In the genomic region with DNA sequence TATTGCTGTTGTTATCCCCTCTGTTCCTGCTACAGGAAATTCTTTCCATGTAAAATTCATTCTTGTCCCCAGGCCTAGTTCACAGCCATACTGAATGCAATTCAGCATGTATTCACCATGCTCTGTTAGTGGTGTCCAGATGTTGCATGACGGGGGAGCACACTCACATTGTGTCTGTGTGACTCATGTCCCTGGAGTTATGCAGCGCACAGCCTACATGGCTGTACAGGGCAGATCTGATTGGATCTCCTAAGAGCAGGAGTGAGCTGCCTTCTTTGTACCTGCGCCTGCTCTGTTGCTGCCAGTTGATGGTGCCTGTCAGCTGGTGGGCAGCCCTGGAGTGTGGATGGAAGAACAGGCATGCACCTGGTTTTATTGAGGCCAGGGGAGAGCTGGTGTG, we compare ENCODE assay signal across 15 cellular contexts. TPM values are rescaled to one million over a fixed set of nuclear protein-coding genes. Genes with fewer than 3 reads are reported as not detected.
DNase-seq lines count a peak whose midpoint lies in the region; ATAC-seq and TF ChIP-seq lines count a peak whose summit lies in the region.
"Had no signal": no experiment of that assay in that cellular context is flagged by ENCODE, and none has a peak within 500 bp of the region (broad histone marks: within the 10 kb centered on the region; RNA-seq: fewer than 3 reads in every experiment).

No MANE protein-coding gene starts in this region.

- H2AFZ ChIP-seq in PC-3 (ENCODE audit: low read length), result no peak overlapping the region

- H3K4me2 ChIP-seq in PC-3 (ENCODE audit: low read length), result no peak overlapping the region

- no peaks in the 10 kb centered on the region for H3K9me2 ChIP-seq in PC-3 (replicated peaks; ENCODE audit: low read length)

- H3K36me3 ChIP-seq in PC-3 (ENCODE audit: low read depth, low read length) (no peaks in the 10 kb centered on the region), aorta (ENCODE audit: control insufficient read depth in 1 of 2, insufficient read depth in 2 of 2, low read length in 1 of 2) (peaks cover 0 to 3% of the 10 kb centered on the region in 2 donors)

- no peaks in the 10 kb centered on the region for H3K79me2 ChIP-seq in PC-3 (ENCODE audit: low read length)

- no TSS peak for BruUV-seq in PC-3 (replicated peaks; lab: Mats Ljungman, UMichigan)

- intact Hi-C loops in PC-3 (cut with micrococcal nuclease) (no loop called here), aorta (cut with DNase I) (no loop called here)

- H3K27ac ChIP-seq in PC-3 (ENCODE audit: low read length) (no peak overlapping the region), aorta (ENCODE audit: low read depth in 1 of 2, low read length in 2 of 2) (no peak overlapping the region)
- H3K27ac ChIP-seq: suprapubic skin had no signal

- H3K4me1 ChIP-seq in PC-3 (ENCODE audit: insufficient read depth, low read length) (no peaks in the 10 kb centered on the region), aorta (ENCODE audit: control insufficient read depth in 1 of 2, insufficient read depth in 2 of 2, low read length in 2 of 2) (no peaks in the 10 kb centered on the region)
- H3K4me1 ChIP-seq: suprapubic skin had no signal

- H3K27ac Mint-ChIP-seq in nephron progenitor cell, result no peak overlapping the region
- H3K27ac Mint-ChIP-seq: natural killer cell had no signal

- H3K9me3 ChIP-seq in PC-3 (ENCODE audit: low read length) (no peaks in the 10 kb centered on the region), aorta (ENCODE audit: control insufficient read depth, low read length) (no peaks in the 10 kb centered on the region)
- H3K9me3 ChIP-seq: suprapubic skin had no signal

- no peaks in the 10 kb centered on the region for H3K27me3 ChIP-seq in PC-3 (ENCODE audit: low read length)
- H3K27me3 ChIP-seq in aorta (ENCODE audit: control insufficient read depth in 1 of 2, insufficient read depth in 2 of 2, low read length in 1 of 2), result no peaks in the 10 kb centered on the region
- H3K27me3 ChIP-seq: suprapubic skin had no signal

- H3K9me3 Mint-ChIP-seq in nephron progenitor cell, result no peaks in the 10 kb centered on the region
- H3K9me3 Mint-ChIP-seq: natural killer cell had no signal

- H3K4me3 Mint-ChIP-seq in nephron progenitor cell, result no peak overlapping the region
- H3K4me3 Mint-ChIP-seq: brain, natural killer cell had no signal

- no peak for TF ChIP-seq CTCF in PC-3 (conservative IDR thresholded peaks at IDR 0.05; ENCODE audit: low read depth, low read length)
- no peak for TF ChIP-seq CTCF in nephron progenitor cell (IDR thresholded peaks at IDR 0.05)

- CTCF ChIA-PET in PC-3 (lab: Charles Lee), result no interaction called here

- H3K36me3 Mint-ChIP-seq in nephron progenitor cell (ENCODE audit: low read depth), result no peaks in the 10 kb centered on the region
- H3K36me3 Mint-ChIP-seq: brain, natural killer cell had no signal

- POLR2A ChIA-PET in PC-3 (lab: Charles Lee; ENCODE audit: unreplicated experiment), result no interaction called here

- peaks cover 24% of the 10 kb centered on the region for H3K27me3 Mint-ChIP-seq in nephron progenitor cell (ENCODE audit: low read depth, poor library complexity)

- no peaks in the 10 kb centered on the region for H4K20me1 ChIP-seq in PC-3 (ENCODE audit: low read length)

- H3K4me1 Mint-ChIP-seq in nephron progenitor cell, result no peaks in the 10 kb centered on the region

- WGBS in aorta, 2 donors, result 88 to 89% methylated on average over 3 of the region's 3 CpGs

- no peaks in the 10 kb centered on the region for H3F3A ChIP-seq in PC-3 (ENCODE audit: low read length, unreplicated experiment)

- H3K4me3 ChIP-seq in PC-3 (ENCODE audit: low read length) (no peak overlapping the region), aorta (ENCODE audit: low read length in 2 of 2) (no peak overlapping the region)
- H3K4me3 ChIP-seq: suprapubic skin had no signal

- peak; percentile 45 for ATAC-seq in PC-3
- ATAC-seq in aorta (ENCODE audit: low FRiP score), result no peak
- ATAC-seq: activated CD4-positive, CD25-positive, alpha-beta regulatory T cell treated with anti-CD3 and anti-CD28 coated beads, Interleukin-2, amount 50 U/mL, for 24 hours had no signal

- H3K9ac ChIP-seq in PC-3 (ENCODE audit: low read length), result no peak overlapping the region

- DNase-seq in DMS 273 treated with DMSO at 0.1 percent for 48 hours (lab: John Stamatoyannopoulos, UW), result peak; percentile 8
- DNase-seq in PC-3, result peak; percentile 42
- DNase-seq in dedifferentiated amniotic fluid mesenchymal stem cell (ENCODE audit: extremely low spot score), result peak; percentile 51
- peak; percentile 19 for DNase-seq in myocyte (ENCODE audit: low read depth)
- DNase-seq in NCI-H526 (lab: John Stamatoyannopoulos, UW), result no peak
- DNase-seq in GF-D8 (lab: John Stamatoyannopoulos, UW), result no peak
- no peak for DNase-seq in nephron progenitor cell
- DNase-seq in aorta, result no peak
- DNase-seq: activated T-cell treated with anti-CD3 and anti-CD28 coated beads, Interleukin-2, amount 50 U/mL, for 1 hour; foreskin melanocyte; natural killer cell; NCI-H1417 treated with DMSO at 0.1 percent for 48 hours had no signal

RNA-seq across cellular contexts. Expression of gene HTR6, which starts 17.6 kb away (rescaled TPM):
- total RNA-seq in PC-3 (2014; rRNA removed) (not detected in 2 replicates), myocyte (0.10 TPM in 1 of 2 replicates, not detected in the other), aorta (under 1 TPM in 1 of 2 donors, not detected in 1; 0.18 TPM)
- polyA plus RNA-seq in myocyte (2012), result not detected
- polyA plus RNA-seq in aorta, result not detected

RNA-seq across cellular contexts. Expression of gene NBL1, which starts 38.1 kb away (rescaled TPM):
- total RNA-seq in PC-3 (2014; rRNA removed) (117 and 141 TPM in 2 replicates), myocyte (4.3 and 5.3 TPM in 2 replicates), aorta (100 to 1,000 TPM; 134 to 188 TPM)
- polyA plus RNA-seq in myocyte (2012), result 70.5 TPM
- 100 to 1,000 TPM; 133 to 166 TPM for polyA plus RNA-seq in aorta

Comparison
In these comparisons a context has a peak if more than half of its experiments do, and no peak if none do; other contexts are left out.
1. DNase-seq: peak in DMS 273 treated with DMSO at 0.1 percent for 48 hours (single experiment), PC-3 (single experiment), dedifferentiated amniotic fluid mesenchymal stem cell (single experiment) and myocyte (single experiment); none in NCI-H526 (0 of 2), GF-D8 (single experiment), nephron progenitor cell (single experiment) and aorta (0 of 2).
2. RNA of gene NBL1, which starts 38.1 kb away (total RNA-seq): 134 to 188 TPM in aorta and 117 to 141 TPM in PC-3; 4.3 to 5.3 TPM in myocyte; every median in the first group is over 10 times any median in the second.